In genomic region chr3:197736010-197736490, GRCh38 we compare ENCODE assay signal across 9 cellular contexts. TPM values are rescaled to one million over a fixed set of nuclear protein-coding genes. Genes with fewer than 3 reads are reported as not detected.
DNase-seq lines count a peak whose midpoint lies in the region; ATAC-seq, FAIRE-seq and TF ChIP-seq lines count a peak whose summit lies in the region.
"Had no signal": no experiment of that assay in that cellular context is flagged by ENCODE, and none has a peak within 500 bp of the region (broad histone marks: within the 10 kb centered on the region; RNA-seq: fewer than 3 reads in every experiment).

No MANE protein-coding gene starts in this region.

- FAIRE-seq in endothelial cell of umbilical vein (lab: Jason Lieb, UNC) = peak; percentile 75
- FAIRE-seq: TTC549 had no signal

- H3K9ac ChIP-seq in ES-I3 (ENCODE audit: low read depth, low read length) = peak overlapping the region; percentile 71
- peak overlapping the region; percentile 63 for H3K9ac ChIP-seq in endothelial cell of umbilical vein (replicated peaks; ENCODE audit: extremely low read depth, insufficient read depth, low read length)
- peak overlapping the region; percentile 67 for H3K9ac ChIP-seq in mucosa of stomach (ENCODE audit: low read length)

- intact Hi-C loops in activated CD4-positive, alpha-beta memory T cell treated with anti-CD3 and anti-CD28 coated beads for 36 hours (cut with micrococcal nuclease) = loop anchor here (1.0 to 10.0 kb wide), 5 partner anchors 13 to 211 kb away; partner anchors contain the start of genes FYTTD1 and LRCH3
- intact Hi-C loops in endothelial cell of umbilical vein (cut with micrococcal nuclease) = loop anchor here (1.0 kb wide), 1 partner anchor 24 kb away; no protein-coding TSS in a partner anchor
- intact Hi-C loops in testis (cut with DNase I; ENCODE audit: low total_unique reads) = no loop called here

- TF ChIP-seq POLR2A in endothelial cell of umbilical vein (IDR thresholded peaks at IDR 0.05; ENCODE audit: low read depth, low read length) = no peak
- no peak for TF ChIP-seq POLR2A in testis (IDR thresholded peaks at IDR 0.05)

- H2AFZ ChIP-seq in endothelial cell of umbilical vein (ENCODE audit: low read depth, low read length) = peak overlapping the region; percentile 52

- H4K20me1 ChIP-seq in endothelial cell of umbilical vein (replicated peaks; ENCODE audit: control insufficient read depth, extremely low read depth, insufficient read depth, low read length) = no peaks in the 10 kb centered on the region

- H3K27ac Mint-ChIP-seq in IgD-negative memory B cell = peak overlapping the region; percentile 94 to 98 (median 98)
- H3K27ac Mint-ChIP-seq in activated CD4-positive, alpha-beta memory T cell treated with anti-CD3 and anti-CD28 coated beads for 36 hours = peak overlapping the region; percentile 82

- H3K27me3 ChIP-seq in endothelial cell of umbilical vein (ENCODE audit: control insufficient read depth in 2 of 2, insufficient read depth in 2 of 2, low read length in 2 of 2) = no peaks in the 10 kb centered on the region
- no peaks in the 10 kb centered on the region for H3K27me3 ChIP-seq in mucosa of stomach (ENCODE audit: control insufficient read depth, insufficient read depth, low read length)
- H3K27me3 ChIP-seq in testis = no peaks in the 10 kb centered on the region

- no peaks in the 10 kb centered on the region for H3K27me3 Mint-ChIP-seq in IgD-negative memory B cell
- no peaks in the 10 kb centered on the region for H3K27me3 Mint-ChIP-seq in activated CD4-positive, alpha-beta memory T cell treated with anti-CD3 and anti-CD28 coated beads for 36 hours

- CTCF ChIA-PET in activated CD4-positive, alpha-beta memory T cell treated with anti-CD3 and anti-CD28 coated beads for 36 hours (lab: Charles Lee) = interaction anchor here (1.5 to 1.6 kb wide), 2 partner anchors 24 to 57 kb away, joined by 5 to 6 read pairs; no protein-coding TSS in a partner anchor
- CTCF ChIA-PET in endothelial cell of umbilical vein (lab: Charles Lee) = interaction anchor here (0.9 to 2.4 kb wide), 4 partner anchors 10 to 21 kb away, joined by 3 to 7 read pairs (median 3); partner anchors contain the start of gene FYTTD1

- H3K4me3 ChIP-seq in endothelial cell of umbilical vein (replicated peaks in 1 of 3; ENCODE audit: insufficient read depth in 1 of 3, low read depth in 1 of 3, low read length in 3 of 3) (peak overlapping the region; percentile 35 to 82 (median 43)), mucosa of stomach (ENCODE audit: low read length) (peak overlapping the region; percentile 58), testis (peak overlapping the region; percentile 88 to 94)

- H3K27ac ChIP-seq in endothelial cell of umbilical vein (ENCODE audit: insufficient read depth, low read depth, low read length) (no peak overlapping the region), testis (peak overlapping the region; percentile 84 to 92)

- peak overlapping the region; percentile 83 to 98 (median 96) for H3K4me3 Mint-ChIP-seq in IgD-negative memory B cell
- peak overlapping the region; percentile 86 for H3K4me3 Mint-ChIP-seq in activated CD4-positive, alpha-beta memory T cell treated with anti-CD3 and anti-CD28 coated beads for 36 hours

- WGBS in testis, 2 donors = 1 to 2% methylated on average over 17 of the region's 17 CpGs

- BruUV-seq in endothelial cell of umbilical vein (replicated peaks; lab: Mats Ljungman, UMichigan) = no TSS peak

- ATAC-seq in HG02623 (IDR thresholded peaks at IDR 0.05; ENCODE audit: unreplicated experiment) = no peak

- H3K4me2 ChIP-seq in endothelial cell of umbilical vein (ENCODE audit: insufficient read depth, low read length) = peak overlapping the region; percentile 44

- H3K9me1 ChIP-seq in endothelial cell of umbilical vein (replicated peaks; ENCODE audit: control insufficient read depth, extremely low read depth, insufficient read depth, low read length) = no peaks in the 10 kb centered on the region

- dilution Hi-C loops in endothelial cell of umbilical vein (cut with MboI; ENCODE audit: extremely low pct_ligation_motif_present, low sequenced_read_pairs) = no loop called here

- no peaks in the 10 kb centered on the region for H3K36me3 Mint-ChIP-seq in IgD-negative memory B cell
- peaks cover 7% of the 10 kb centered on the region for H3K36me3 Mint-ChIP-seq in activated CD4-positive, alpha-beta memory T cell treated with anti-CD3 and anti-CD28 coated beads for 36 hours

- DNase-seq in activated CD4-positive, alpha-beta memory T cell treated with anti-CD3 and anti-CD28 coated beads for 36 hours = peak; percentile 75
- no peak for DNase-seq in endothelial cell of umbilical vein (ENCODE audit: low read depth, low spot score)
- DNase-seq in testis = peak; percentile 69
- no peak for DNase-seq in medulla oblongata (ENCODE audit: extremely low spot score)

- peaks cover 23 to 46% (median 36%) of the 10 kb centered on the region in 3 donors for H3K4me1 Mint-ChIP-seq in IgD-negative memory B cell
- H3K4me1 Mint-ChIP-seq in activated CD4-positive, alpha-beta memory T cell treated with anti-CD3 and anti-CD28 coated beads for 36 hours (ENCODE audit: low read depth) = peaks cover 42% of the 10 kb centered on the region

- H3K9me3 Mint-ChIP-seq in IgD-negative memory B cell = no peaks in the 10 kb centered on the region
- H3K9me3 Mint-ChIP-seq in activated CD4-positive, alpha-beta memory T cell treated with anti-CD3 and anti-CD28 coated beads for 36 hours = no peaks in the 10 kb centered on the region

- H3K9me3 ChIP-seq in ES-I3 (ENCODE audit: control insufficient read depth, insufficient read depth, low read length) (no peaks in the 10 kb centered on the region), endothelial cell of umbilical vein (replicated peaks; ENCODE audit: control insufficient read depth, insufficient read depth, low read length) (no peaks in the 10 kb centered on the region), mucosa of stomach (ENCODE audit: control insufficient read depth, low read length) (no peaks in the 10 kb centered on the region), testis (no peaks in the 10 kb centered on the region)

- H3K4me1 ChIP-seq in ES-I3 (ENCODE audit: insufficient read depth, low read length) = no peaks in the 10 kb centered on the region
- peaks cover 7% of the 10 kb centered on the region for H3K4me1 ChIP-seq in endothelial cell of umbilical vein (ENCODE audit: control insufficient read depth, extremely low read depth, insufficient read depth, low read length)
- H3K4me1 ChIP-seq in mucosa of stomach (ENCODE audit: control insufficient read depth, insufficient read depth, low read length) = peaks cover 13% of the 10 kb centered on the region
- H3K4me1 ChIP-seq in testis = peaks cover 10% of the 10 kb centered on the region

- H3K36me3 ChIP-seq in ES-I3 (ENCODE audit: insufficient read depth, low read length) = no peaks in the 10 kb centered on the region
- no peaks in the 10 kb centered on the region for H3K36me3 ChIP-seq in endothelial cell of umbilical vein (ENCODE audit: control insufficient read depth in 2 of 2, extremely low read depth in 1 of 2, insufficient read depth in 2 of 2, low read length in 2 of 2)
- H3K36me3 ChIP-seq in mucosa of stomach (ENCODE audit: control insufficient read depth, insufficient read depth, low read length) = no peaks in the 10 kb centered on the region
- H3K36me3 ChIP-seq in testis (ENCODE audit: low read depth, missing control alignments) = no peaks in the 10 kb centered on the region

- TF ChIP-seq CTCF in endothelial cell of umbilical vein (IDR thresholded peaks at IDR 0.05; ENCODE audit: extremely low read depth in 1 of 2, insufficient read depth in 1 of 2, low read depth in 1 of 2, low read length in 2 of 2) = no peak
- no peak for TF ChIP-seq CTCF in testis (IDR thresholded peaks at IDR 0.05)

- peaks cover 15% of the 10 kb centered on the region for H3K79me2 ChIP-seq in endothelial cell of umbilical vein (ENCODE audit: control insufficient read depth, insufficient read depth, low read length)

- POLR2A ChIA-PET in activated CD4-positive, alpha-beta memory T cell treated with anti-CD3 and anti-CD28 coated beads for 36 hours (lab: Charles Lee) = interaction anchor here (1.2 to 1.9 kb wide), 6 partner anchors 13 to 181 kb away, joined by 3 to 9 read pairs (median 5); partner anchors contain the start of genes BDH1, FYTTD1 and LRCH3
- POLR2A ChIA-PET in endothelial cell of umbilical vein (lab: Charles Lee) = no interaction called here

RNA-seq across cellular contexts. Expression of gene RUBCN, which starts 0.7 kb away (rescaled TPM):
- 46.5 TPM for polyA plus RNA-seq in IgD-negative memory B cell
- 10 to 100 TPM; 32.9 to 33.3 TPM for total RNA-seq in activated CD4-positive, alpha-beta memory T cell treated with anti-CD3 and anti-CD28 coated beads for 36 hours
- 22.9 and 25.8 TPM in 2 replicates for total RNA-seq in endothelial cell of umbilical vein
- 15.0 and 18.5 TPM in 2 replicates for polyA plus RNA-seq in endothelial cell of umbilical vein
- 11.5 and 13.3 TPM in 2 replicates for polyA plus RNA-seq in endothelial cell of umbilical vein (2011; cell fraction: cytosol; rRNA removed)
- polyA plus RNA-seq in endothelial cell of umbilical vein (2011; cell fraction: nucleus; rRNA removed) = 36.6 and 41.5 TPM in 2 replicates
- polyA plus RNA-seq in endothelial cell of umbilical vein (2012) = 8.2 and 10.7 TPM in 2 replicates
- polyA minus RNA-seq in endothelial cell of umbilical vein = 25.8 and 26.2 TPM in 2 replicates
- 18.1 TPM for polyA minus RNA-seq in endothelial cell of umbilical vein (2011; cell fraction: cytosol; rRNA and poly(A)+ RNA removed)
- 23.3 and 28.1 TPM in 2 replicates for polyA minus RNA-seq in endothelial cell of umbilical vein (2011; cell fraction: nucleus; rRNA and poly(A)+ RNA removed)
- 100 to 1,000 TPM; 150 to 159 TPM for total RNA-seq in testis
- polyA plus RNA-seq in testis (ENCODE audit: insufficient read depth, low read depth, low replicate concordance) = 44.0 TPM

RNA-seq across cellular contexts. Expression of gene FYTTD1, which starts 13.6 kb away (rescaled TPM):
- polyA plus RNA-seq in IgD-negative memory B cell (65.5 TPM), endothelial cell of umbilical vein (6.8 and 8.9 TPM in 2 replicates), testis (ENCODE audit: insufficient read depth, low read depth, low replicate concordance) (80.5 TPM)
- 10 to 100 TPM; 35.5 to 39.9 TPM for total RNA-seq in activated CD4-positive, alpha-beta memory T cell treated with anti-CD3 and anti-CD28 coated beads for 36 hours
- total RNA-seq in endothelial cell of umbilical vein (52.3 and 59.3 TPM in 2 replicates), testis (10 to 100 TPM; 79.5 to 83.6 TPM)
- 13.6 and 17.8 TPM in 2 replicates for polyA plus RNA-seq in endothelial cell of umbilical vein (2011; cell fraction: cytosol; rRNA removed)
- polyA plus RNA-seq in endothelial cell of umbilical vein (2011; cell fraction: nucleus; rRNA removed) = 10.7 and 13.9 TPM in 2 replicates
- 49.6 and 51.6 TPM in 2 replicates for polyA plus RNA-seq in endothelial cell of umbilical vein (2012)
- 16.4 and 20.9 TPM in 2 replicates for polyA minus RNA-seq in endothelial cell of umbilical vein
- polyA minus RNA-seq in endothelial cell of umbilical vein (2011; cell fraction: cytosol; rRNA and poly(A)+ RNA removed) = 25.2 TPM
- polyA minus RNA-seq in endothelial cell of umbilical vein (2011; cell fraction: nucleus; rRNA and poly(A)+ RNA removed) = 7.8 and 8.0 TPM in 2 replicates

RNA-seq across cellular contexts. Expression of gene LRCH3, which starts 55.0 kb away (rescaled TPM):
- polyA plus RNA-seq in IgD-negative memory B cell = 24.3 TPM
- 10 to 100 TPM; 50.1 to 51.1 TPM for total RNA-seq in activated CD4-positive, alpha-beta memory T cell treated with anti-CD3 and anti-CD28 coated beads for 36 hours
- total RNA-seq in endothelial cell of umbilical vein = 60.3 and 71.2 TPM in 2 replicates
- polyA plus RNA-seq in endothelial cell of umbilical vein = 43.9 and 52.5 TPM in 2 replicates
- polyA plus RNA-seq in endothelial cell of umbilical vein (2011; cell fraction: cytosol; rRNA removed) = 49.2 and 56.8 TPM in 2 replicates
- 91.5 and 125 TPM in 2 replicates for polyA plus RNA-seq in endothelial cell of umbilical vein (2011; cell fraction: nucleus; rRNA removed)
- 22.3 and 37.0 TPM in 2 replicates for polyA plus RNA-seq in endothelial cell of umbilical vein (2012)
- 104 and 112 TPM in 2 replicates for polyA minus RNA-seq in endothelial cell of umbilical vein
- polyA minus RNA-seq in endothelial cell of umbilical vein (2011; cell fraction: cytosol; rRNA and poly(A)+ RNA removed) = 30.7 TPM
- polyA minus RNA-seq in endothelial cell of umbilical vein (2011; cell fraction: nucleus; rRNA and poly(A)+ RNA removed) = 93.0 and 163 TPM in 2 replicates
- total RNA-seq in testis = 100 to 1,000 TPM in 1 of 2 donors, 10 to 100 TPM in 1; 80.2 to 173 TPM
- polyA plus RNA-seq in testis (ENCODE audit: insufficient read depth, low read depth, low replicate concordance) = 43.4 TPM

Comparison
In these comparisons a context has a peak if more than half of its experiments do, and no peak if none do; other contexts are left out.
1. DNase-seq: peak in activated CD4-positive, alpha-beta memory T cell treated with anti-CD3 and anti-CD28 coated beads for 36 hours (single experiment) and testis (single experiment); none in endothelial cell of umbilical vein (single experiment) and medulla oblongata (single experiment).
2. Peak in every context shown above with its lines, with median percentiles within 50 percentile points of each other: H3K9ac ChIP-seq and H3K4me3 ChIP-seq.